Comparison of ENCODE assay signal across 17 cellular contexts in genomic region chr10:114038819-114039218, GRCh38. TPM values are rescaled to one million over a fixed set of nuclear protein-coding genes. Genes with fewer than 3 reads are reported as not detected.
DNase-seq lines count a peak whose midpoint lies in the region; ATAC-seq, FAIRE-seq and TF ChIP-seq lines count a peak whose summit lies in the region.
"Had no signal": no experiment of that assay in that cellular context is flagged by ENCODE, and none has a peak within 500 bp of the region (broad histone marks: within the 10 kb centered on the region; RNA-seq: fewer than 3 reads in every experiment).

No MANE protein-coding gene starts in this region.

- DNase-seq in A172 (ENCODE audit: low spot score) (peak; percentile 70), M059J (ENCODE audit: low read depth) (peak; percentile 91), Panc1 (ENCODE audit: low read depth, low spot score) (no peak), T-helper 9 cell (no peak)
- DNase-seq in NK-92 treated with Interleukin-12 subunit alpha and Interleukin-12 subunit beta, amount 100 ng/mL, for 24 hours (lab: John Stamatoyannopoulos, UW): no peak
- DNase-seq: 8988T; ACHN; CD4-positive, CD25-positive, alpha-beta regulatory T cell; DMS 273 treated with DMSO at 0.1 percent for 48 hours; GF-D8 had no signal

- intact Hi-C loops in Panc1 (cut with micrococcal nuclease; ENCODE audit: unreplicated experiment): no loop called here

- no peaks in the 10 kb centered on the region for H3K27me3 ChIP-seq in Panc1 (ENCODE audit: control insufficient read depth, insufficient read depth, low read length)

- FAIRE-seq in G401.6 (lab: Jason Lieb, UNC): peak; percentile 92

- peak overlapping the region; percentile 58 for H3K27ac ChIP-seq in Panc1 (ENCODE audit: low read length)
- H3K27ac ChIP-seq: BLaER1 treated with 17β-estradiol and CSF1 and Interleukin-3, amounts not matched to agents 10 nM and 100 nM had no signal

- peak; percentile 26; the same call in 1 of the 2 replicates for ATAC-seq in Panc1
- no peak for ATAC-seq in HG03196 (IDR thresholded peaks at IDR 0.05; ENCODE audit: unreplicated experiment)
- ATAC-seq in GM21737 (IDR thresholded peaks at IDR 0.05; ENCODE audit: unreplicated experiment): no peak
- ATAC-seq: HCT116 had no signal

- POLR2A ChIA-PET in Panc1 (lab: Charles Lee): no interaction called here

- no TSS peak for BruUV-seq in Panc1 (replicated peaks; lab: Mats Ljungman, UMichigan)

- in situ Hi-C loops in Panc1 (cut with HindIII; ENCODE audit: low pct_unique_long_range_greater_than_20kb, low sequenced_read_pairs): no loop called here

- H3K4me1 ChIP-seq in Panc1 (ENCODE audit: control insufficient read depth, insufficient read depth, low read length): peaks cover 26% of the 10 kb centered on the region

- TF ChIP-seq CTCF in Panc1 (IDR thresholded peaks at IDR 0.05): no peak

- CTCF ChIA-PET in Panc1 (lab: Charles Lee): no interaction called here

- no peak overlapping the region for H3K4me3 ChIP-seq in Panc1 (ENCODE audit: low read depth in 2 of 2, low read length in 2 of 2)
- H3K4me3 ChIP-seq: BLaER1 treated with 17β-estradiol and CSF1 and Interleukin-3, amounts not matched to agents 10 nM and 100 nM had no signal

- no peaks in the 10 kb centered on the region for H3K36me3 ChIP-seq in Panc1 (ENCODE audit: control insufficient read depth, insufficient read depth, low read length)
- H3K36me3 ChIP-seq: BLaER1 treated with 17β-estradiol and CSF1 and Interleukin-3, amounts not matched to agents 10 nM and 100 nM had no signal

- 0 out of 2 replicates have a peak, but pooled peaks cover 2% of the 10 kb centered on the region for H3K9me3 ChIP-seq in Panc1 (ENCODE audit: control insufficient read depth, insufficient read depth, low read depth, low read length)

RNA-seq across cellular contexts. Expression of gene ADRB1, which starts 4.8 kb away (rescaled TPM):
- 1.1 and 1.5 TPM in 2 replicates for total RNA-seq in A172 (2014; rRNA removed; shearing (Covaris generic))
- total RNA-seq in M059J (2014; rRNA removed; shearing (Covaris generic)): 0.12 and 0.52 TPM in 2 replicates
- total RNA-seq in Panc1 (2021; ENCODE audit: unreplicated experiment): 12.9 TPM
- 11.0 TPM for polyA plus RNA-seq in Panc1 (2012; ENCODE audit: insufficient read length)
- total RNA-seq: Daoy had no signal
- polyA plus RNA-seq: CD4-positive, CD25-positive, alpha-beta regulatory T cell; IgD-negative memory B cell had no signal

Comparison
In these comparisons a context has a peak if more than half of its experiments do, and no peak if none do; other contexts are left out.
1. DNase-seq: peak in A172 (single experiment) and M059J (single experiment); none in Panc1 (single experiment), NK-92 treated with Interleukin-12 subunit alpha and Interleukin-12 subunit beta, amount 100 ng/mL, for 24 hours (single experiment) and T-helper 9 cell (single experiment).